ENCODE assay signal across 35 cellular contexts in the genomic region with DNA sequence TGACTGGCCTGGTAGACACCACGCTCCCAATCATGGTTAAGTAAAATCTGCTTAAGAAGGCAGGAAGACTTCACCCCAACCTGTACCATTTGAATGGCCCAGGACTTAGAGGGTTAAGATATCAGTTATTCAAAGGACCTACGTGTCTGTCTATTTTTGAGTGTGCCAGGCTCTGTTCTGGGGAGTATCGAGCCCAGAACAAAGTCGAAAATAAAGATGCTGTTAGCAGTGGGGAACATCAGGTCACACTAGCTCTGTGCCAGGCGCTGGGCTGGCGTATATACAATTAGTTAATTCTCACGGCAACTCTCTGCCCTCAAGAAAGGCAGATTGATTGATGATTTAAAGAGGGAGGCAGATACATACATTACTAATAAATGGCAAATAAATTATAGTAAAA. TPM values are rescaled to one million over a fixed set of nuclear protein-coding genes. Genes with fewer than 3 reads are reported as not detected.
"Had no signal": no experiment of that assay in that cellular context is flagged by ENCODE, and none has a peak within 500 bp of the region (broad histone marks: within the 10 kb centered on the region; RNA-seq: fewer than 3 reads in every experiment).

No MANE protein-coding gene starts in this region.

- H3K4me3 ChIP-seq: adrenal gland, body of pancreas, breast epithelium had no signal

- H3K4me1 ChIP-seq: adrenal gland, body of pancreas, breast epithelium had no signal

- DNase-seq: activated B cell treated with CpG ODN at 0.5 μM for 24 hours; activated CD4-positive, alpha-beta memory T cell treated with anti-CD3 and anti-CD28 coated beads for 36 hours; activated CD4-positive, alpha-beta T cell treated with anti-CD3 and anti-CD28 coated beads for 4 hours; activated CD4-positive, alpha-beta T cell treated with anti-CD3 and anti-CD28 coated beads, Interleukin-2, amount 10 ng/mL, durations not matched to agents 24 days and 14 days; activated CD4-positive, alpha-beta T cell treated with anti-CD3 and anti-CD28 coated beads, Interleukin-2, amount 50 U/mL, for 1 hour; activated CD4-positive, alpha-beta T cell treated with anti-CD3 and anti-CD28 coated beads, Interleukin-2, amount 50 U/mL, for 4 hours; activated CD4-positive, CD25-positive, alpha-beta regulatory T cell treated with anti-CD3 and anti-CD28 coated beads, Interleukin-2, amount 50 U/mL, for 72 hours; activated CD8-positive, alpha-beta memory T cell treated with anti-CD3 and anti-CD28 coated beads, Interleukin-2, amount 50 U/mL, for 4 hours; activated CD8-positive, alpha-beta T cell treated with anti-CD3 and anti-CD28 coated beads for 36 hours; activated effector memory CD4-positive, alpha-beta T cell treated with anti-CD3 and anti-CD28 coated beads, Interleukin-2, amount 50 U/mL, for 16 hours; activated gamma-delta T cell treated with Interleukin-2 at 50 U/mL for 16 hours; activated naive CD4-positive, alpha-beta T cell; activated naive CD4-positive, alpha-beta T cell treated with anti-CD3 and anti-CD28 coated beads for 36 hours; activated naive CD4-positive, alpha-beta T cell treated with anti-CD3 and anti-CD28 coated beads, Interleukin-2, amount 50 U/mL, for 16 hours; activated naive CD8-positive, alpha-beta T cell treated with anti-CD3 and anti-CD28 coated beads for 36 hours; activated T-cell treated with anti-CD3 and anti-CD28 coated beads for 4 hours; activated T-cell treated with anti-CD3 and anti-CD28 coated beads, Interleukin-2, amount 50 U/mL, for 1 hour; activated T-cell treated with anti-CD3 and anti-CD28 coated beads, Interleukin-2, amount 50 U/mL, for 4 hours; activated T-cell treated with anti-CD3 and anti-CD28 coated beads, Interleukin-2, amount 50 U/mL, for 72 hours; adrenal gland; amniotic stem cell; aorta; body of pancreas; brain microvascular endothelial cell; caudate nucleus; cerebellar nuclear complex; T-helper 1 cell; T-helper 2 cell; T-helper 9 cell had no signal

- H3K27ac ChIP-seq: adrenal gland, body of pancreas, brain microvascular endothelial cell, breast epithelium, VCaP had no signal

- H3K36me3 ChIP-seq: adrenal gland, brain microvascular endothelial cell, breast epithelium had no signal

- H3K27me3 ChIP-seq: adrenal gland, body of pancreas, brain microvascular endothelial cell, breast epithelium had no signal

- H3K9me3 ChIP-seq: adrenal gland, body of pancreas, breast epithelium had no signal

- ATAC-seq: activated CD8-positive, alpha-beta T cell treated with anti-CD3 and anti-CD28 coated beads for 36 hours; activated naive CD4-positive, alpha-beta T cell treated with anti-CD3 and anti-CD28 coated beads, Interleukin-2, amount 50 U/mL, for 72 hours; activated T-cell treated with anti-CD3 and anti-CD28 coated beads, Interleukin-2, amount 50 U/mL, for 4 hours; activated T-cell treated with anti-CD3 and anti-CD28 coated beads, Interleukin-2, amount 50 U/mL, for 72 hours; activated T-helper 17 cell treated with anti-CD3 and anti-CD28 coated beads, Interleukin-2, amount 50 U/mL, for 72 hours; body of pancreas had no signal

RNA-seq across cellular contexts. Expression of gene CREB5, which starts 40.5 kb away (rescaled TPM):
- total RNA-seq: activated CD4-positive, alpha-beta T cell treated with anti-CD3 and anti-CD28 coated beads, Interleukin-2, amount 10 ng/mL, durations not matched to agents 24 days and 14 days; activated CD8-positive, alpha-beta memory T cell treated with anti-CD3 and anti-CD28 coated beads for 36 hours; activated T-helper 1 cell treated with anti-CD3 and anti-CD28 coated beads, Interleukin-12 subunit alpha, Interleukin-12 subunit beta, Interleukin-2, Interleukin-4 antibody, amounts not matched to agents 30 ng/mL and 10 ng/mL and 1 ng/mL, durations not matched to agents 14 hours and 24 hours and 36 hours had no signal
